12 cellular contexts compared by ENCODE assay signal in genomic region chr1:27627733-27628132, GRCh38. TPM values are rescaled to one million over a fixed set of nuclear protein-coding genes. Genes with fewer than 3 reads are reported as not detected.
A peak's percentile ranks its signal among the peaks of the same experiment; 100 is the strongest.
DNase-seq lines count a peak whose midpoint lies in the region; ATAC-seq, FAIRE-seq and TF ChIP-seq lines count a peak whose summit lies in the region.
"Not testable (repeated sequence)": the region's sequence is repeated elsewhere in the genome, so short reads cannot be mapped to it uniquely, and the experiment has no call there.
"Had no signal": no experiment of that assay in that cellular context is flagged by ENCODE, and none has a peak within 500 bp of the region (broad histone marks: within the 10 kb centered on the region; RNA-seq: fewer than 3 reads in every experiment).

No MANE protein-coding gene starts in this region.

- H3K4me3 ChIP-seq in BLaER1; GM23248; OCI-LY7 (ENCODE audit: low read depth, low read length, poor library complexity, severe bottlenecking); bronchial epithelial cell (ENCODE audit: low read depth, low read length); upper lobe of left lung: not testable (repeated sequence)

- H3K27ac ChIP-seq in BLaER1 (0 out of 2 replicates have a peak overlapping the region, but pooled peaks have one; percentile 4), upper lobe of left lung (peak overlapping the region; percentile 72 to 98 (median 95))
- H3K27ac ChIP-seq in GM23248; OCI-LY7 (ENCODE audit: low read depth, low read length, poor library complexity, severe bottlenecking): not testable (repeated sequence)

- not testable (repeated sequence) for H3K9me2 ChIP-seq in GM23248 (ENCODE audit: insufficient read depth); OCI-LY7 (ENCODE audit: insufficient read depth, low read length)

- WGBS in GM23248 (ENCODE audit: low coverage in 1 of 2, low lambda C conversion rate in 2 of 2, missing lambda C conversion rate in 2 of 2), 2 experiments, result 71 to 85% methylated on average over 4 of the region's 4 CpGs
- WGBS in upper lobe of left lung, 2 donors, result 93 to 94% methylated on average over 4 of the region's 4 CpGs

- POLR2A ChIA-PET in OCI-LY7 (lab: Charles Lee), result interaction anchor here (0.9 kb wide), 2 partner anchors 22 to 34 kb away, joined by 3 to 4 read pairs; no protein-coding TSS in a partner anchor

- peaks cover 50 to 63% of the 10 kb centered on the region in 2 donors for H3K4me1 Mint-ChIP-seq in natural killer cell treated with Interleukin-12 subunit alpha and Interleukin-12 subunit beta and Interleukin-15 and Interleukin-18, amount 100 ng/mL, for 72 hours (ENCODE audit: low read depth in 2 of 2)

- H3F3A ChIP-seq in GM23248 (ENCODE audit: insufficient read depth), result not testable (repeated sequence)

- intact Hi-C loops in OCI-LY7 (cut with micrococcal nuclease; ENCODE audit: unreplicated experiment); Right ventricle myocardium superior (cut with DNase I): not testable (repeated sequence)

- BruUV-seq in OCI-LY7 (replicated peaks; lab: Mats Ljungman, UMichigan), result not testable (repeated sequence)

- CTCF ChIA-PET in OCI-LY7 (lab: Charles Lee; ENCODE audit: unreplicated experiment), result not testable (repeated sequence)

- H3K9me3 ChIP-seq in BLaER1; GM23248 (ENCODE audit: low read depth); OCI-LY7 (ENCODE audit: low read length); upper lobe of left lung: not testable (repeated sequence)

- not testable (repeated sequence) for FAIRE-seq in bronchial epithelial cell (lab: Jason Lieb, UNC)

- TF ChIP-seq POLR2A in upper lobe of left lung (IDR thresholded peaks at IDR 0.05), result not testable (repeated sequence)

- not testable (repeated sequence) for H3K36me3 ChIP-seq in BLaER1; GM23248 (ENCODE audit: low read depth); OCI-LY7 (ENCODE audit: insufficient read depth, low read length); bronchial epithelial cell (ENCODE audit: control insufficient read depth, insufficient read depth, low read length)
- peaks cover 0 to 18% (median 6%) of the 10 kb centered on the region in 4 donors for H3K36me3 ChIP-seq in upper lobe of left lung

- DNase-seq in GM23248 (peak; percentile 42), bronchial epithelial cell (ENCODE audit: low read depth) (peak; percentile 38), Right ventricle myocardium superior (peak; percentile 23), upper lobe of left lung (peak in 1 of 2 donors; percentile 16)
- DNase-seq in OCI-LY7 (ENCODE audit: low spot score), result not testable (repeated sequence)
- DNase-seq in natural killer cell treated with Interleukin-12 subunit alpha and Interleukin-12 subunit beta and Interleukin-15 and Interleukin-18, amount 100 ng/mL, for 72 hours (ENCODE audit: low spot score), result peak; percentile 5

- H3K27me3 Mint-ChIP-seq in natural killer cell treated with Interleukin-12 subunit alpha and Interleukin-12 subunit beta and Interleukin-15 and Interleukin-18, amount 100 ng/mL, for 72 hours, result not testable (repeated sequence)

- TF ChIP-seq CTCF in OCI-LY7 (conservative IDR thresholded peaks at IDR 0.05; ENCODE audit: low read length); bronchial epithelial cell (IDR thresholded peaks at IDR 0.05; ENCODE audit: insufficient read depth, low read length, severe bottlenecking); upper lobe of left lung (IDR thresholded peaks at IDR 0.05): not testable (repeated sequence)

- H3K9me3 Mint-ChIP-seq in natural killer cell treated with Interleukin-12 subunit alpha and Interleukin-12 subunit beta and Interleukin-15 and Interleukin-18, amount 100 ng/mL, for 72 hours, result not testable (repeated sequence)

- in situ Hi-C loops in GM23248 (cut with MboI), result not testable (repeated sequence)

- H3K79me2 ChIP-seq in GM23248 (ENCODE audit: insufficient read depth); OCI-LY7 (ENCODE audit: insufficient read depth, low read depth, low read length): not testable (repeated sequence)

- H3K4me1 ChIP-seq in BLaER1, result peaks cover 99% of the 10 kb centered on the region
- H3K4me1 ChIP-seq in GM23248 (ENCODE audit: insufficient read depth), result not testable (repeated sequence)
- peaks cover 97% of the 10 kb centered on the region for H3K4me1 ChIP-seq in OCI-LY7 (ENCODE audit: insufficient read depth, low read length, poor library complexity, severe bottlenecking)
- H3K4me1 ChIP-seq in upper lobe of left lung, result peaks cover 63 to 82% (median 75%) of the 10 kb centered on the region in 4 donors

- not testable (repeated sequence) for H3K27ac Mint-ChIP-seq in natural killer cell treated with Interleukin-12 subunit alpha and Interleukin-12 subunit beta and Interleukin-15 and Interleukin-18, amount 100 ng/mL, for 72 hours

- H3K4me2 ChIP-seq in BLaER1 (peak overlapping the region; percentile 87), OCI-LY7 (ENCODE audit: low read length) (peak overlapping the region; percentile 39; the same call in 1 of the 2 replicates)
- H3K4me2 ChIP-seq in GM23248 (ENCODE audit: unreplicated experiment), result not testable (repeated sequence)

- H4K20me1 ChIP-seq in BLaER1; GM23248 (ENCODE audit: insufficient read depth); OCI-LY7 (ENCODE audit: insufficient read depth, low read length): not testable (repeated sequence)

- not testable (repeated sequence) for ATAC-seq in Right ventricle myocardium superior (ENCODE audit: poor library complexity); natural killer cell treated with Interleukin-12 subunit alpha and Interleukin-12 subunit beta and Interleukin-15 and Interleukin-18, amount 100 ng/mL, for 72 hours; upper lobe of left lung (ENCODE audit: low FRiP score in 2 of 2)

- not testable (repeated sequence) for H3K4me3 Mint-ChIP-seq in natural killer cell treated with Interleukin-12 subunit alpha and Interleukin-12 subunit beta and Interleukin-15 and Interleukin-18, amount 100 ng/mL, for 72 hours

- not testable (repeated sequence) for H3K9ac ChIP-seq in BLaER1, GM23248

- not testable (repeated sequence) for TF ChIP-seq EP300 in upper lobe of left lung (IDR thresholded peaks at IDR 0.05)

- H3K36me3 Mint-ChIP-seq in natural killer cell treated with Interleukin-12 subunit alpha and Interleukin-12 subunit beta and Interleukin-15 and Interleukin-18, amount 100 ng/mL, for 72 hours, result not testable (repeated sequence)

- not testable (repeated sequence) for H3K27me3 ChIP-seq in BLaER1; GM23248 (replicated peaks; ENCODE audit: insufficient read depth); bronchial epithelial cell (ENCODE audit: control insufficient read depth, insufficient read depth, low read length); upper lobe of left lung

- H2AFZ ChIP-seq in GM23248; OCI-LY7 (ENCODE audit: low read length): not testable (repeated sequence)

RNA-seq across cellular contexts. Expression of gene FGR, which starts 7.3 kb away (rescaled TPM):
- total RNA-seq in GM23248 (2014; rRNA removed; shearing (Covaris generic)), result not detected in 2 replicates
- polyA plus RNA-seq in GM23248 (2016; fragmentation: Nextera tagmentation; extraction: Ambion mirVana), result not detected in 2 replicates
- 2.2 and 4.1 TPM in 2 replicates for total RNA-seq in OCI-LY7 (2014; rRNA removed; shearing (Covaris generic))
- total RNA-seq in OCI-LY7 (2022) (0.98 and 1.2 TPM in 2 replicates), bronchial epithelial cell (0.13 and 1.1 TPM in 2 replicates), Right ventricle myocardium superior (3.7 TPM), upper lobe of left lung (100 to 1,000 TPM in 5 of 6 donors, 10 to 100 TPM in 1; 59.8 to 234 (median 150) TPM)
- total RNA-seq in natural killer cell treated with Interleukin-12 subunit alpha and Interleukin-12 subunit beta and Interleukin-15 and Interleukin-18, amount 100 ng/mL, for 72 hours, result 10 to 100 TPM; 14.2 to 60.0 TPM
- total RNA-seq: Daoy, G401, HFFc6 had no signal
- polyA plus RNA-seq: A549, BJ had no signal

RNA-seq across cellular contexts. Expression of gene AHDC1, which starts 23.8 kb away (rescaled TPM):
- total RNA-seq in GM23248 (2014; rRNA removed; shearing (Covaris generic)), result 5.3 and 5.8 TPM in 2 replicates
- polyA plus RNA-seq in GM23248 (2016; fragmentation: Nextera tagmentation; extraction: Ambion mirVana), result 3.9 and 4.5 TPM in 2 replicates
- 5.5 and 6.5 TPM in 2 replicates for total RNA-seq in OCI-LY7 (2014; rRNA removed; shearing (Covaris generic))
- total RNA-seq in OCI-LY7 (2022), result 8.4 and 13.8 TPM in 2 replicates
- total RNA-seq in bronchial epithelial cell, result 5.0 and 14.6 TPM in 2 replicates
- total RNA-seq in Right ventricle myocardium superior, result 47.4 TPM
- total RNA-seq in natural killer cell treated with Interleukin-12 subunit alpha and Interleukin-12 subunit beta and Interleukin-15 and Interleukin-18, amount 100 ng/mL, for 72 hours, result 10 to 100 TPM; 38.8 to 42.9 TPM
- total RNA-seq in upper lobe of left lung, result 10 to 100 TPM; 10.8 to 43.4 (median 26.2) TPM

RNA-seq across cellular contexts. Expression of gene IFI6, which starts 44.3 kb away (rescaled TPM):
- total RNA-seq in GM23248 (2014; rRNA removed; shearing (Covaris generic)), result 31.9 and 32.1 TPM in 2 replicates
- polyA plus RNA-seq in GM23248 (2016; fragmentation: Nextera tagmentation; extraction: Ambion mirVana), result 50.2 and 53.5 TPM in 2 replicates
- 7.7 and 9.5 TPM in 2 replicates for total RNA-seq in OCI-LY7 (2014; rRNA removed; shearing (Covaris generic))
- total RNA-seq in OCI-LY7 (2022) (6.0 and 6.8 TPM in 2 replicates), bronchial epithelial cell (1.3 and 2.8 TPM in 2 replicates), Right ventricle myocardium superior (29.2 TPM), upper lobe of left lung (100 to 1,000 TPM in 5 of 6 donors, 10 to 100 TPM in 1; 43.0 to 436 (median 277) TPM)
- 10 to 100 TPM; 42.8 to 45.4 TPM for total RNA-seq in natural killer cell treated with Interleukin-12 subunit alpha and Interleukin-12 subunit beta and Interleukin-15 and Interleukin-18, amount 100 ng/mL, for 72 hours
